ENCODE assay signal across 22 cellular contexts in the genomic region with DNA sequence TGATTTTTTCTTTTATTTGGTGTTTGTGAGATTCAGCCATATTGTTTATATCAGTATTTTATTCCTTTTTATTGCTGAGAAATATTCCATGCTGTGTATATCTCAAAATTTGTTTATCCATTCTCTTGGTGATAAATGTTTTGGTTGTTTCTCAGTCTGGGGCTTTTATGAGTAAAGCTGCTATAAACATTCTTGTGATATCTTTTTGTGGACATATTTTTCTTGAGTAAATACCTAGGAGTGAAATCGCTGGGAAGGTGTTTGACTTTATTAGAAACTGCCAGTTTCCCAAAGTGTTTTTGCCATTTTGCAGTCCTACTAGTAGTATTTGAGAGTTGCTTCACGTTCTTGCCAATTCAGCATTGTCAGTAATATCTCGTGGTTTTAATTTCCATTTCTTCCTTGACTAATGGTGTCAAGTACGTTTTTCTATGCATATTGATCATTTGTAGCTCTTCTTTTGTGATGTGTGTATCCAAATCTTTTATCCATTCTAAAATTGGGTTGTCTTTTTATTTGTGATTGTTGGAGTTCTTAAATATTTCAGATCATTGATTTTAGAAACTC.
"Had no signal": no experiment of that assay in that cellular context is flagged by ENCODE, and none has a peak within 500 bp of the region (broad histone marks: within the 10 kb centered on the region; RNA-seq: fewer than 3 reads in every experiment).

No MANE protein-coding gene starts in this region.

- ATAC-seq: left ventricle myocardium superior; lower lobe of right lung; psoas muscle; right cardiac atrium; stimulated activated naive B cell treated with anti-CD40 and anti-IgM and Interleukin-4, amounts not matched to agents 10 μg/mL and 1 μg/mL and 100 μg/mL, for 72 hours had no signal

- H3K4me3 ChIP-seq: dorsolateral prefrontal cortex, esophagus muscularis mucosa, lower lobe of right lung, psoas muscle, skin epidermis, spleen, thoracic aorta, tibial nerve, upper lobe of left lung had no signal

- FAIRE-seq: endothelial cell of umbilical vein, urothelium cell line had no signal

- H3K27ac Mint-ChIP-seq: nephron; stimulated activated naive B cell treated with anti-CD40 and anti-IgM and Interleukin-4, amounts not matched to agents 10 μg/mL and 1 μg/mL and 100 μg/mL, for 72 hours; stimulated activated naive CD8-positive, alpha-beta T cell treated with anti-CD3 and anti-CD28 coated beads, Interleukin-15, Interleukin-2, amounts not matched to agents 100 ng/mL and 50 ng/mL, for 24 hours had no signal

- H3K27ac ChIP-seq: esophagus muscularis mucosa, lower lobe of right lung, psoas muscle, skin epidermis, spleen, thoracic aorta, tibial nerve, upper lobe of left lung had no signal

- H3K4me1 ChIP-seq: esophagus muscularis mucosa, lower lobe of right lung, psoas muscle, spleen, tibial nerve, upper lobe of left lung had no signal

- DNase-seq: dorsolateral prefrontal cortex; effector CD4-positive, alpha-beta T cell; foreskin melanocyte; hypothalamus; immature natural killer cell; left ventricle myocardium superior; lower lobe of right lung; nucleus accumbens; psoas muscle; right cardiac atrium; spleen; stimulated activated CD4-positive, alpha-beta T cell treated with anti-CD3 and anti-CD28 coated beads, Interleukin-4, amount 100 ng/mL, for 4 hours; stimulated activated naive B cell treated with anti-CD40 and anti-IgM and Interleukin-4, amounts not matched to agents 10 μg/mL and 1 μg/mL and 100 μg/mL, for 72 hours; upper lobe of left lung had no signal

- H3K9me3 Mint-ChIP-seq: immature natural killer cell; stimulated activated naive CD8-positive, alpha-beta T cell treated with anti-CD3 and anti-CD28 coated beads, Interleukin-15, Interleukin-2, amounts not matched to agents 100 ng/mL and 50 ng/mL, for 24 hours had no signal

- H3K4me3 Mint-ChIP-seq: immature natural killer cell; nephron; stimulated activated naive B cell treated with anti-CD40 and anti-IgM and Interleukin-4, amounts not matched to agents 10 μg/mL and 1 μg/mL and 100 μg/mL, for 72 hours; stimulated activated naive CD8-positive, alpha-beta T cell treated with anti-CD3 and anti-CD28 coated beads, Interleukin-15, Interleukin-2, amounts not matched to agents 100 ng/mL and 50 ng/mL, for 24 hours had no signal

- H3K4me1 Mint-ChIP-seq: nephron had no signal

- H3K27me3 Mint-ChIP-seq: stimulated activated naive B cell treated with anti-CD40 and anti-IgM and Interleukin-4, amounts not matched to agents 10 μg/mL and 1 μg/mL and 100 μg/mL, for 72 hours; stimulated activated naive CD8-positive, alpha-beta T cell treated with anti-CD3 and anti-CD28 coated beads, Interleukin-15, Interleukin-2, amounts not matched to agents 100 ng/mL and 50 ng/mL, for 24 hours had no signal

- H3K9me3 ChIP-seq: esophagus muscularis mucosa, lower lobe of right lung, psoas muscle, thoracic aorta, upper lobe of left lung had no signal
